7 cellular contexts compared by ENCODE assay signal in the genomic region with DNA sequence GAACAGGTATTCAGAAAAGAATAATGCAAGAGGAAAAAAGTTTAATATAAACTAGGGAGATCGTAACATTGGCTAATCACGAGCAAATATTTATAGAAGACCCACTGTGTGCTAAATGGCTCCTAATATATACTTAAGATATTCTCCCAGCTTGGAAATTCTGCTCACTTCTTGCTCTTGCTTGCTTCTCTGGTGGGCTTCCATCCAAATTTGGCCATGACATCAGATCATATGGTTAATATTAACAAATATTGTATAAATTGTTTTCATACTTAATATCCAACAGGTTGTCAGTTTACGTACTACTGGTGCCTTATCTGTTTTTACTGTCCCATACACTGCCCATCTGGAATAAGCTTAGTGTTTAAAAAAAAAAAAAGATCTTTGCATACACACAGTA. TPM values are rescaled to one million over a fixed set of nuclear protein-coding genes. Genes with fewer than 3 reads are reported as not detected.
DNase-seq lines count a peak whose midpoint lies in the region; ATAC-seq and TF ChIP-seq lines count a peak whose summit lies in the region.

No MANE protein-coding gene starts in this region.

- H3K9ac ChIP-seq in iPS-15b (ENCODE audit: low read depth, low read length) = peak overlapping the region; percentile 93

- WGBS in stomach, 5 donors = 2 to 17% (median 9%) methylated on average over 3 of the region's 3 CpGs

- peak overlapping the region; percentile 96 for H3K4me3 Mint-ChIP-seq in activated T-helper 1 cell treated with anti-CD3 and anti-CD28 coated beads, Interleukin-12 subunit alpha, Interleukin-12 subunit beta, Interleukin-2, Interleukin-4 antibody, amounts not matched to agents 30 ng/mL and 10 ng/mL and 1 ng/mL, durations not matched to agents 14 hours and 24 hours and 36 hours

- H3K27ac ChIP-seq in HL-60 (replicated peaks) = peak overlapping the region; percentile 99
- H3K27ac ChIP-seq in stomach = peak overlapping the region in 4 of 5 donors; percentile 99 to 100 (median 100)

- peak overlapping the region; percentile 94 for H3K27ac Mint-ChIP-seq in activated T-helper 1 cell treated with anti-CD3 and anti-CD28 coated beads, Interleukin-12 subunit alpha, Interleukin-12 subunit beta, Interleukin-2, Interleukin-4 antibody, amounts not matched to agents 30 ng/mL and 10 ng/mL and 1 ng/mL, durations not matched to agents 14 hours and 24 hours and 36 hours

- H3K27me3 ChIP-seq in HL-60 (ENCODE audit: insufficient read depth, poor library complexity, severe bottlenecking) (no peaks in the 10 kb centered on the region), iPS-15b (ENCODE audit: control insufficient read depth, insufficient read depth, low read length) (no peaks in the 10 kb centered on the region), stomach (no peaks in the 10 kb centered on the region)

- ATAC-seq in GM21529 (IDR thresholded peaks at IDR 0.05; ENCODE audit: unreplicated experiment) = no peak

- TF ChIP-seq POLR2A in stomach (IDR thresholded peaks at IDR 0.05) = no peak

- no peaks in the 10 kb centered on the region for H3K9me3 Mint-ChIP-seq in activated T-helper 1 cell treated with anti-CD3 and anti-CD28 coated beads, Interleukin-12 subunit alpha, Interleukin-12 subunit beta, Interleukin-2, Interleukin-4 antibody, amounts not matched to agents 30 ng/mL and 10 ng/mL and 1 ng/mL, durations not matched to agents 14 hours and 24 hours and 36 hours

- peaks cover 44% of the 10 kb centered on the region for H3K36me3 Mint-ChIP-seq in activated T-helper 1 cell treated with anti-CD3 and anti-CD28 coated beads, Interleukin-12 subunit alpha, Interleukin-12 subunit beta, Interleukin-2, Interleukin-4 antibody, amounts not matched to agents 30 ng/mL and 10 ng/mL and 1 ng/mL, durations not matched to agents 14 hours and 24 hours and 36 hours (ENCODE audit: low read depth)

- no peak for TF ChIP-seq CTCF in HL-60 (IDR thresholded peaks at IDR 0.05; ENCODE audit: insufficient read depth, low read length)
- no peak for TF ChIP-seq CTCF in stomach (IDR thresholded peaks at IDR 0.05)

- TF ChIP-seq EP300 in stomach (IDR thresholded peaks at IDR 0.05) = no peak

- H3K36me3 ChIP-seq in iPS-15b (ENCODE audit: control insufficient read depth, insufficient read depth, low read length) (no peaks in the 10 kb centered on the region), stomach (peaks cover 0 to 30% (median 6%) of the 10 kb centered on the region in 4 donors)

- H3K9me3 ChIP-seq in iPS-15b (ENCODE audit: control insufficient read depth, insufficient read depth, low read length) = no peaks in the 10 kb centered on the region
- H3K9me3 ChIP-seq in stomach = no peaks in the 10 kb centered on the region

- peaks cover 66% of the 10 kb centered on the region for H3K4me1 Mint-ChIP-seq in activated T-helper 1 cell treated with anti-CD3 and anti-CD28 coated beads, Interleukin-12 subunit alpha, Interleukin-12 subunit beta, Interleukin-2, Interleukin-4 antibody, amounts not matched to agents 30 ng/mL and 10 ng/mL and 1 ng/mL, durations not matched to agents 14 hours and 24 hours and 36 hours (ENCODE audit: low read depth)

- intact Hi-C loops in activated T-helper 1 cell treated with anti-CD3 and anti-CD28 coated beads, Interleukin-12 subunit alpha, Interleukin-12 subunit beta, Interleukin-2, Interleukin-4 antibody, amounts not matched to agents 30 ng/mL and 10 ng/mL and 1 ng/mL, durations not matched to agents 14 hours and 24 hours and 36 hours (cut with micrococcal nuclease) = loop anchor here (10.0 kb wide), 2 partner anchors 512 to 1582 kb away; partner anchors contain the start of genes CEP170 and SDCCAG8
- intact Hi-C loops in stomach (cut with DNase I; ENCODE audit: low total_unique reads) = loop anchor here (10.0 kb wide), 1 partner anchor 128 kb away; a partner anchor contains a TSS

- peaks cover 5% of the 10 kb centered on the region for H3K4me1 ChIP-seq in iPS-15b (ENCODE audit: control insufficient read depth, insufficient read depth, low read length)
- H3K4me1 ChIP-seq in stomach = peaks cover 19 to 70% (median 49%) of the 10 kb centered on the region in 4 donors

- H3K27me3 Mint-ChIP-seq in activated T-helper 1 cell treated with anti-CD3 and anti-CD28 coated beads, Interleukin-12 subunit alpha, Interleukin-12 subunit beta, Interleukin-2, Interleukin-4 antibody, amounts not matched to agents 30 ng/mL and 10 ng/mL and 1 ng/mL, durations not matched to agents 14 hours and 24 hours and 36 hours (ENCODE audit: insufficient read depth) = no peaks in the 10 kb centered on the region

- DNase-seq in HL-60 (ENCODE audit: low read depth in 1 of 2, low spot score in 1 of 2) (peak in 1 of 2 experiments; percentile 10), stomach (no peak), GM03348 (ENCODE audit: low spot score) (no peak), 8988T (no peak)
- no peak for DNase-seq in activated T-helper 1 cell treated with anti-CD3 and anti-CD28 coated beads, Interleukin-12 subunit alpha, Interleukin-12 subunit beta, Interleukin-2, Interleukin-4 antibody, amounts not matched to agents 30 ng/mL and 10 ng/mL and 1 ng/mL, durations not matched to agents 14 hours and 24 hours and 36 hours (ENCODE audit: low spot score)

- H3K4me3 ChIP-seq in HL-60 (replicated peaks; ENCODE audit: insufficient read depth, low read length) (peak overlapping the region; percentile 60), iPS-15b (ENCODE audit: low read depth, low read length) (peak overlapping the region; percentile 93), stomach (peak overlapping the region; percentile 67 to 85 (median 76))

RNA-seq across cellular contexts. Expression of gene COX20, which starts 1.1 kb away (rescaled TPM):
- 27.4 and 27.6 TPM in 2 replicates for total RNA-seq in activated T-helper 1 cell treated with anti-CD3 and anti-CD28 coated beads, Interleukin-12 subunit alpha, Interleukin-12 subunit beta, Interleukin-2, Interleukin-4 antibody, amounts not matched to agents 30 ng/mL and 10 ng/mL and 1 ng/mL, durations not matched to agents 14 hours and 24 hours and 36 hours
- 10 to 100 TPM in 3 of 5 donors, 1 to 10 TPM in 2; 5.5 to 58.0 (median 28.0) TPM for total RNA-seq in stomach
- 10 to 100 TPM; 55.4 to 65.7 (median 60.0) TPM for polyA plus RNA-seq in stomach

RNA-seq across cellular contexts. Expression of gene HNRNPU, which starts 27.7 kb away (rescaled TPM):
- total RNA-seq in activated T-helper 1 cell treated with anti-CD3 and anti-CD28 coated beads, Interleukin-12 subunit alpha, Interleukin-12 subunit beta, Interleukin-2, Interleukin-4 antibody, amounts not matched to agents 30 ng/mL and 10 ng/mL and 1 ng/mL, durations not matched to agents 14 hours and 24 hours and 36 hours = 566 and 573 TPM in 2 replicates
- 100 to 1,000 TPM; 308 to 533 (median 327) TPM for total RNA-seq in stomach
- 100 to 1,000 TPM in 1 of 3 donors, 10 to 100 TPM in 2; 76.3 to 132 (median 94.9) TPM for polyA plus RNA-seq in stomach
